ENCODE assay signal across 8 cellular contexts in the genomic region with DNA sequence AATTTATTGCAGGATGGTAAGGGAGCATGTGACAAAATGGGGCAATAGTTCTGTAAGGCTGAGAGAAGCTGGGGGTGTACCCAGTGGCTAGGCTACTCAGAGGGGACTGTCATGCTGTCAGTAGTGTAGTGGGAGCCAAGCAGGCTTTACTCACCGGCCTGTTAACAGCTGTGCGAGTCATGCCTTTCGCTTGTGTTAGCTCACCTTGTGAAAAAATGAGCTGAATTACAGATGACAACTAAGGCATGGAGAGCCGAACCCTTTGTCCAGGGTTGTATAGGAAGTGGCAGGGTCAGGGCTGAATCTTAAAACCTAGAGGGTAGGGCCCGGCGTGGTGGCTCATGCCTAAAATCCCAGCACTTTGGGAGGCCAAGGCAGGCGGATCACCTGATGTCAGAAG. TPM values are rescaled to one million over a fixed set of nuclear protein-coding genes. Genes with fewer than 3 reads are reported as not detected.
A peak's percentile ranks its signal among the peaks of the same experiment; 100 is the strongest.
DNase-seq lines count a peak whose midpoint lies in the region; ATAC-seq and TF ChIP-seq lines count a peak whose summit lies in the region.

No MANE protein-coding gene starts in this region.

- POLR2A ChIA-PET in activated CD4-positive, alpha-beta T cell treated with anti-CD3 and anti-CD28 coated beads for 36 hours (lab: Charles Lee), result interaction anchor here (0.5 to 2.3 kb wide), 5 partner anchors 8 to 63 kb away, joined by 3 to 17 read pairs (median 3); no protein-coding TSS in a partner anchor
- POLR2A ChIA-PET in activated CD8-positive, alpha-beta T cell treated with anti-CD3 and anti-CD28 coated beads for 36 hours (lab: Charles Lee), result interaction anchor here (0.6 to 5.4 kb wide), 10 partner anchors 8 to 176 kb away, joined by 3 to 41 read pairs (median 22); no protein-coding TSS in a partner anchor

- DNase-seq in activated CD4-positive, alpha-beta T cell treated with anti-CD3 and anti-CD28 coated beads for 36 hours, result peak; percentile 79
- no peak for DNase-seq in activated CD4-positive, alpha-beta T cell treated with anti-CD3 and anti-CD28 coated beads, Interleukin-2, amount 50 U/mL, for 1 hour
- peak; percentile 81 for DNase-seq in activated CD8-positive, alpha-beta T cell treated with anti-CD3 and anti-CD28 coated beads for 36 hours
- peak; percentile 54 for DNase-seq in fibroblast of villous mesenchyme (ENCODE audit: low read depth)
- DNase-seq in stimulated activated effector memory CD8-positive, alpha-beta T cell treated with anti-CD3 and anti-CD28 coated beads, Interleukin-12 subunit alpha, Interleukin-12 subunit beta, amount 100 ng/mL, for 72 hours (ENCODE audit: low spot score in 2 of 2), result no peak

- H3K36me3 Mint-ChIP-seq in activated CD4-positive, alpha-beta T cell treated with anti-CD3 and anti-CD28 coated beads for 36 hours (ENCODE audit: low read depth), result peaks cover 40% of the 10 kb centered on the region
- H3K36me3 Mint-ChIP-seq in activated CD8-positive, alpha-beta T cell treated with anti-CD3 and anti-CD28 coated beads for 36 hours (ENCODE audit: low read depth), result peaks cover 59% of the 10 kb centered on the region
- H3K36me3 Mint-ChIP-seq in stimulated activated effector memory CD8-positive, alpha-beta T cell treated with anti-CD3 and anti-CD28 coated beads, Interleukin-12 subunit alpha, Interleukin-12 subunit beta, amount 100 ng/mL, for 72 hours, result peaks cover 78% of the 10 kb centered on the region

- H3K27ac Mint-ChIP-seq in activated CD4-positive, alpha-beta T cell treated with anti-CD3 and anti-CD28 coated beads for 36 hours, result no peak overlapping the region
- peak overlapping the region; percentile 68 for H3K27ac Mint-ChIP-seq in activated CD8-positive, alpha-beta T cell treated with anti-CD3 and anti-CD28 coated beads for 36 hours
- peak overlapping the region; percentile 89 for H3K27ac Mint-ChIP-seq in stimulated activated effector memory CD8-positive, alpha-beta T cell treated with anti-CD3 and anti-CD28 coated beads, Interleukin-12 subunit alpha, Interleukin-12 subunit beta, amount 100 ng/mL, for 72 hours

- no peaks in the 10 kb centered on the region for H3K27me3 Mint-ChIP-seq in activated CD4-positive, alpha-beta T cell treated with anti-CD3 and anti-CD28 coated beads for 36 hours
- no peaks in the 10 kb centered on the region for H3K27me3 Mint-ChIP-seq in activated CD8-positive, alpha-beta T cell treated with anti-CD3 and anti-CD28 coated beads for 36 hours

- peaks cover 68% of the 10 kb centered on the region for H3K4me1 Mint-ChIP-seq in activated CD4-positive, alpha-beta T cell treated with anti-CD3 and anti-CD28 coated beads for 36 hours
- peaks cover 81% of the 10 kb centered on the region for H3K4me1 Mint-ChIP-seq in activated CD8-positive, alpha-beta T cell treated with anti-CD3 and anti-CD28 coated beads for 36 hours (ENCODE audit: low read depth)
- H3K4me1 Mint-ChIP-seq in stimulated activated effector memory CD8-positive, alpha-beta T cell treated with anti-CD3 and anti-CD28 coated beads, Interleukin-12 subunit alpha, Interleukin-12 subunit beta, amount 100 ng/mL, for 72 hours, result peaks cover 93% of the 10 kb centered on the region

- H3K4me3 ChIP-seq in fibroblast of villous mesenchyme (ENCODE audit: low read depth, low read length), result no peak overlapping the region

- TF ChIP-seq CTCF in activated CD8-positive, alpha-beta T cell treated with anti-CD3 and anti-CD28 coated beads for 36 hours (IDR thresholded peaks at IDR 0.05), result no peak
- TF ChIP-seq CTCF in fibroblast of villous mesenchyme (IDR thresholded peaks at IDR 0.05; ENCODE audit: insufficient read depth, low read depth, low read length), result no peak

- no peaks in the 10 kb centered on the region for H3K9me3 Mint-ChIP-seq in activated CD4-positive, alpha-beta T cell treated with anti-CD3 and anti-CD28 coated beads for 36 hours (ENCODE audit: low read depth)
- H3K9me3 Mint-ChIP-seq in activated CD8-positive, alpha-beta T cell treated with anti-CD3 and anti-CD28 coated beads for 36 hours, result no peaks in the 10 kb centered on the region
- H3K9me3 Mint-ChIP-seq in stimulated activated effector memory CD8-positive, alpha-beta T cell treated with anti-CD3 and anti-CD28 coated beads, Interleukin-12 subunit alpha, Interleukin-12 subunit beta, amount 100 ng/mL, for 72 hours, result no peaks in the 10 kb centered on the region

- ATAC-seq in activated CD4-positive, alpha-beta T cell treated with anti-CD3 and anti-CD28 coated beads for 36 hours, result peak; percentile 70
- ATAC-seq in activated CD8-positive, alpha-beta T cell treated with anti-CD3 and anti-CD28 coated beads for 36 hours, result peak; percentile 70
- ATAC-seq in stimulated activated effector memory CD8-positive, alpha-beta T cell treated with anti-CD3 and anti-CD28 coated beads, Interleukin-12 subunit alpha, Interleukin-12 subunit beta, amount 100 ng/mL, for 72 hours, result peak; percentile 80
- no peak for ATAC-seq in HG02763 (IDR thresholded peaks at IDR 0.05; ENCODE audit: unreplicated experiment)
- no peak for ATAC-seq in GM21360 (IDR thresholded peaks at IDR 0.05; ENCODE audit: unreplicated experiment)
- ATAC-seq in HG02840 (IDR thresholded peaks at IDR 0.05; ENCODE audit: low FRiP score, unreplicated experiment), result no peak

- no peak overlapping the region for H3K4me3 Mint-ChIP-seq in activated CD4-positive, alpha-beta T cell treated with anti-CD3 and anti-CD28 coated beads for 36 hours
- H3K4me3 Mint-ChIP-seq in activated CD8-positive, alpha-beta T cell treated with anti-CD3 and anti-CD28 coated beads for 36 hours, result no peak overlapping the region
- H3K4me3 Mint-ChIP-seq in stimulated activated effector memory CD8-positive, alpha-beta T cell treated with anti-CD3 and anti-CD28 coated beads, Interleukin-12 subunit alpha, Interleukin-12 subunit beta, amount 100 ng/mL, for 72 hours, result peak overlapping the region; percentile 60

- CTCF ChIA-PET in activated CD4-positive, alpha-beta T cell treated with anti-CD3 and anti-CD28 coated beads for 36 hours (lab: Charles Lee), result interaction anchor here (0.7 to 24.4 kb wide), 11 partner anchors 8 to 90 kb away, joined by 3 to 890 read pairs (median 6); partner anchors contain the start of gene SH2B3
- CTCF ChIA-PET in activated CD8-positive, alpha-beta T cell treated with anti-CD3 and anti-CD28 coated beads for 36 hours (lab: Charles Lee), result interaction anchor here (1.3 to 40.2 kb wide), 6 partner anchors 8 to 549 kb away, joined by 3 to 1222 read pairs (median 24); partner anchors contain the start of gene SH2B3

- intact Hi-C loops in activated CD4-positive, alpha-beta T cell treated with anti-CD3 and anti-CD28 coated beads for 36 hours (cut with DNase I, micrococcal nuclease), result loop anchor here in 1 of 2 experiments (1.0 kb wide), 1 partner anchor 8 kb away; no protein-coding TSS in a partner anchor
- intact Hi-C loops in activated CD8-positive, alpha-beta T cell treated with anti-CD3 and anti-CD28 coated beads for 36 hours (cut with micrococcal nuclease), result loop anchor here (5.0 kb wide), 1 partner anchor 41 kb away; no protein-coding TSS in a partner anchor

RNA-seq across cellular contexts. Expression of gene SH2B3, which starts 37.9 kb away (rescaled TPM):
- total RNA-seq in activated CD4-positive, alpha-beta T cell treated with anti-CD3 and anti-CD28 coated beads for 36 hours, result 10 to 100 TPM; 29.2 to 32.7 TPM
- total RNA-seq in activated CD8-positive, alpha-beta T cell treated with anti-CD3 and anti-CD28 coated beads for 36 hours, result 10 to 100 TPM; 48.7 to 52.7 TPM
- total RNA-seq in fibroblast of villous mesenchyme, result 42.7 and 60.2 TPM in 2 replicates

Comparison
In these comparisons a context has a peak if more than half of its experiments do, and no peak if none do; other contexts are left out.
1. DNase-seq: peak in activated CD4-positive, alpha-beta T cell treated with anti-CD3 and anti-CD28 coated beads for 36 hours (single experiment), activated CD8-positive, alpha-beta T cell treated with anti-CD3 and anti-CD28 coated beads for 36 hours (single experiment) and fibroblast of villous mesenchyme (single experiment); none in activated CD4-positive, alpha-beta T cell treated with anti-CD3 and anti-CD28 coated beads, Interleukin-2, amount 50 U/mL, for 1 hour (single experiment) and stimulated activated effector memory CD8-positive, alpha-beta T cell treated with anti-CD3 and anti-CD28 coated beads, Interleukin-12 subunit alpha, Interleukin-12 subunit beta, amount 100 ng/mL, for 72 hours (0 of 2).
2. ATAC-seq: peak in activated CD4-positive, alpha-beta T cell treated with anti-CD3 and anti-CD28 coated beads for 36 hours (single experiment), activated CD8-positive, alpha-beta T cell treated with anti-CD3 and anti-CD28 coated beads for 36 hours (single experiment) and stimulated activated effector memory CD8-positive, alpha-beta T cell treated with anti-CD3 and anti-CD28 coated beads, Interleukin-12 subunit alpha, Interleukin-12 subunit beta, amount 100 ng/mL, for 72 hours (single experiment); none in HG02763 (single experiment), GM21360 (single experiment) and HG02840 (single experiment).